Comparison of ENCODE assay signal across 29 cellular contexts in the genomic region with DNA sequence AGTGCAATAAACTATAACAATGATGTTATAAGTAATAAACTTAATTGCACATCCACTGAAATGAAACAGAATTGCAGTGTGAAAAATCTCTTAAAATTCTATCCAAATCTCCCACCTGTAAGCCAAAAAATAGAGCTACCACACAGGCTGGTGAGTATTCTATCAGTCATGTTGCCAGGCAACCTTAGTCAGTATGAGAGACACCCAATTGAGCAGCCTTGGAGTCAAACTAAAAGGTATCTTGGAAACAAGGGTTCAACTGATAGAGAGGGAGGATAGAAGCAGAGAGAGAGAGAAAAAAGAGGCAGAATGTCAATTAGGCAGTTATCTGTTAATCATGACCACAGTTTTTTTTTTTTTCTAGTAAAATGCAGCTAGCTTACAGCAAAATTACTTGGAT.
"Had no signal": no experiment of that assay in that cellular context is flagged by ENCODE, and none has a peak within 500 bp of the region (broad histone marks: within the 10 kb centered on the region; RNA-seq: fewer than 3 reads in every experiment).

No MANE protein-coding gene starts in this region.

- ATAC-seq: activated naive CD4-positive, alpha-beta T cell treated with anti-CD3 and anti-CD28 coated beads, Interleukin-2, amount 50 U/mL, for 72 hours; activated naive CD8-positive, alpha-beta T cell treated with anti-CD3 and anti-CD28 coated beads, Interleukin-2, amount 50 U/mL, for 24 hours; activated T-cell treated with anti-CD3 and anti-CD28 coated beads, Interleukin-2, amount 50 U/mL, for 4 hours; body of pancreas; Panc1; Right ventricle myocardium inferior; T-cell had no signal

- DNase-seq: activated CD4-positive, alpha-beta memory T cell treated with anti-CD3 and anti-CD28 coated beads for 36 hours; activated CD4-positive, alpha-beta T cell treated with anti-CD3 and anti-CD28 coated beads, Interleukin-2, amount 10 ng/mL, durations not matched to agents 7 days and 5 days; activated CD4-positive, CD25-positive, alpha-beta regulatory T cell; activated CD8-positive, alpha-beta memory T cell treated with anti-CD3 and anti-CD28 coated beads for 24 hours; activated effector memory CD4-positive, alpha-beta T cell treated with anti-CD3 and anti-CD28 coated beads, Interleukin-2, amount 50 U/mL, for 16 hours; activated naive CD4-positive, alpha-beta T cell treated with Interleukin-2 at 50 U/mL for 16 hours; activated naive CD8-positive, alpha-beta T cell treated with anti-CD3 and anti-CD28 coated beads, Interleukin-2, amount 50 U/mL, for 24 hours; activated T-cell treated with anti-CD3 and anti-CD28 coated beads, Interleukin-2, amount 50 U/mL, for 4 hours; amniotic stem cell; body of pancreas; central memory CD4-positive, alpha-beta T cell; Karpas-422; MM.1S; NCI-H1105 treated with DMSO at 0.1 percent for 48 hours; NCI-H146; NCI-H187 treated with DMSO at 0.1 percent for 48 hours; NCI-H2081 treated with DMSO at 0.1 percent for 48 hours; NCI-H345; NCI-H510A; NCI-H774; NK-92 treated with Interleukin-12 subunit alpha and Interleukin-12 subunit beta, amount 100 ng/mL, for 24 hours; OCI-M1; RPMI8226; T-cell; T-helper 2 cell had no signal

- FAIRE-seq: bronchial epithelial cell had no signal
